In the genomic region with DNA sequence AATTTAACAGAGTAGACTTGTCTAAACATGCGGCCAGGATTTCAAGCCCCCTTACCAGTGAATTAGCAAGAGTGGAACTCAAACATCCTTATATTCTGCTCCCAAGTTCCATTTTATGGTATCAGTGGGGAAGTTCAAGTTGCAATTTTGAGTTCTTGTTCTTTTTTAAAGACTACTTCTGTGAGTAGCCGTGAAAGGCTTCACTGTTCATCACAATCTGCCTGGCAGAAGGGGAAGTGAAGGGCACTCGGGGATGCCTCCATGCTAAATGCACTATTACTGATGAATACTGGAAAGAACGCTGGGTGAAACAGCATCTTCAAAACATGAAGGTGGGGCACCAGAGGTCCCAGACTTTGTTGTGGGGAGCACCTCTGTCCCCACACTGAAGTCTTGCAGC, we compare ENCODE assay signal across 14 cellular contexts. TPM values are rescaled to one million over a fixed set of nuclear protein-coding genes. Genes with fewer than 3 reads are reported as not detected.
"Had no signal": no experiment of that assay in that cellular context is flagged by ENCODE, and none has a peak within 500 bp of the region (broad histone marks: within the 10 kb centered on the region; RNA-seq: fewer than 3 reads in every experiment).

No MANE protein-coding gene starts in this region.

- H3K9me3 ChIP-seq: breast epithelium, esophagus squamous epithelium had no signal

- DNase-seq: activated CD4-positive, alpha-beta T cell treated with anti-CD3 and anti-CD28 coated beads for 36 hours; activated CD8-positive, alpha-beta memory T cell treated with anti-CD3 and anti-CD28 coated beads, Interleukin-2, amount 50 U/mL, for 48 hours; activated CD8-positive, alpha-beta T cell treated with anti-CD3 and anti-CD28 coated beads, Interleukin-2, amount 10 ng/mL, durations not matched to agents 7 days and 5 days; aorta; esophagus squamous epithelium; foreskin fibroblast; left colon; mesendoderm; stimulated activated CD4-positive, alpha-beta T cell treated with anti-CD3 and anti-CD28 coated beads, Interleukin-4, amount 100 ng/mL, for 4 hours; stimulated activated naive CD8-positive, alpha-beta T cell treated with anti-CD3 and anti-CD28 coated beads, Interleukin-15, amount 100 ng/mL, for 72 hours; T1000 had no signal

- ATAC-seq: activated CD4-positive, alpha-beta T cell treated with anti-CD3 and anti-CD28 coated beads for 36 hours; left colon; stimulated activated naive CD8-positive, alpha-beta T cell treated with anti-CD3 and anti-CD28 coated beads, Interleukin-15, amount 100 ng/mL, for 72 hours had no signal

- H3K27ac ChIP-seq: breast epithelium, esophagus squamous epithelium, VCaP had no signal

- H3K4me1 ChIP-seq: breast epithelium, esophagus squamous epithelium had no signal

- H3K27me3 Mint-ChIP-seq: activated CD4-positive, alpha-beta T cell treated with anti-CD3 and anti-CD28 coated beads for 36 hours; stimulated activated naive CD8-positive, alpha-beta T cell treated with anti-CD3 and anti-CD28 coated beads, Interleukin-15, amount 100 ng/mL, for 72 hours had no signal

- H3K27me3 ChIP-seq: breast epithelium, esophagus squamous epithelium had no signal

- H3K36me3 ChIP-seq: breast epithelium had no signal

- H3K4me3 ChIP-seq: breast epithelium, esophagus squamous epithelium had no signal

- H3K27ac Mint-ChIP-seq: activated CD4-positive, alpha-beta T cell treated with anti-CD3 and anti-CD28 coated beads for 36 hours; activated CD8-positive, alpha-beta T cell treated with anti-CD3 and anti-CD28 coated beads, Interleukin-2, amount 10 ng/mL, durations not matched to agents 7 days and 5 days had no signal

- H3K4me3 Mint-ChIP-seq: activated CD4-positive, alpha-beta T cell treated with anti-CD3 and anti-CD28 coated beads for 36 hours; activated CD8-positive, alpha-beta T cell treated with anti-CD3 and anti-CD28 coated beads, Interleukin-2, amount 10 ng/mL, durations not matched to agents 7 days and 5 days; stimulated activated naive CD8-positive, alpha-beta T cell treated with anti-CD3 and anti-CD28 coated beads, Interleukin-15, amount 100 ng/mL, for 72 hours had no signal

RNA-seq across cellular contexts. Expression of gene FGL2, which starts 22.4 kb away (rescaled TPM):
- total RNA-seq: chondrocyte had no signal
